ENCODE assay signal across 8 cellular contexts in the genomic region with DNA sequence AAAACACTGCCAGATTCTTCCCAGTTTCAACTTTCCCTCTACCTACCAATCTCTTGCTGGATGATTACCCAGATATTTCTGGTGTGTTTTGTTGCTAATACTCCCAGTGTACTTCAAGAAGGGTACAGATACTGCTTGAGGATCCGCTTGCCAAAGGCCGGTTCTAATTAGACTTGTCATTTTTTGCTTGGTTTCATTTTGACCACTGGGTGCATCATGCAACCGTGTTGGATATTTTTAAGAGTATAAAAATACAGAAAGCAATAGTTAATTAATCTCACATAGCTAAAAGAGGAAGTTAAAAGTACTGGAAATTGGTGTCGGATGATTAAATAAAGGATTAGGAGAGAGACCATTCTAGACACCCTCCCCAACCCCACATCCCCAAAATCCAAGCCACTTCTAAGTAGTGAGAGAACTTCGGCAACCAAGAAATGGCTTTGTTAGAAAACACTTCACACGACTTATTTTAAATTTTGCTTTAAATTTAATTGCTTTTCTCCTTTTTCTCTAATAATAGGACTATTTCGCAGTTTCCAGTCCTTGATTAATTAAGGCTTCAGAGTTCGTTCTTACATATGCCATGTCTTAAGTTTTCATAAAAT. TPM values are rescaled to one million over a fixed set of nuclear protein-coding genes. Genes with fewer than 3 reads are reported as not detected.
A peak's percentile ranks its signal among the peaks of the same experiment; 100 is the strongest.
DNase-seq lines count a peak whose midpoint lies in the region; ATAC-seq and TF ChIP-seq lines count a peak whose summit lies in the region.

No MANE protein-coding gene starts in this region.

- peak overlapping the region; percentile 92 for H3K4me3 ChIP-seq in CD8-positive, alpha-beta memory T cell (ENCODE audit: low read length)
- H3K4me3 ChIP-seq in HFF-Myc (replicated peaks; ENCODE audit: low read depth, low read length), result peak overlapping the region; percentile 67
- peak overlapping the region; percentile 52; the same call in 1 of the 2 replicates for H3K4me3 ChIP-seq in iPS DF 6.9 (ENCODE audit: low read length)
- peak overlapping the region; percentile 74 to 87 (median 80) for H3K4me3 ChIP-seq in stomach

- TF ChIP-seq POLR2A in stomach (IDR thresholded peaks at IDR 0.05), result no peak

- intact Hi-C loops in activated B cell treated with CpG ODN at 0.5 μM for 24 hours (cut with micrococcal nuclease), result loop anchor here (1.0 to 10.0 kb wide), 6 partner anchors 7 to 1087 kb away; partner anchors contain the start of genes BTF3L4, FAF1, NRDC and TXNDC12
- intact Hi-C loops in stomach (cut with DNase I; ENCODE audit: low total_unique reads), result no loop called here

- H3K36me3 Mint-ChIP-seq in CD8-positive, alpha-beta memory T cell, result peaks cover 0 to 12% (median 0%) of the 10 kb centered on the region in 3 donors
- peaks cover 10% of the 10 kb centered on the region for H3K36me3 Mint-ChIP-seq in activated B cell treated with CpG ODN at 0.5 μM for 24 hours (ENCODE audit: low read depth)

- in situ Hi-C loops in G401 (cut with HindIII; ENCODE audit: low sequenced_read_pairs), result no loop called here

- WGBS in iPS DF 6.9 (ENCODE audit: insufficient coverage, insufficient read length), result no CpG with 5 or more reads among the region's 8 CpGs
- 37 to 52% (median 47%) methylated on average over 8 of the region's 8 CpGs for WGBS in stomach, 5 donors

- H3K4me1 ChIP-seq in CD8-positive, alpha-beta memory T cell (ENCODE audit: insufficient read depth, low read length), result peaks cover 17% of the 10 kb centered on the region
- no peaks in the 10 kb centered on the region for H3K4me1 ChIP-seq in iPS DF 6.9 (ENCODE audit: control insufficient read depth, insufficient read depth, low read length)
- H3K4me1 ChIP-seq in stomach, result peaks cover 11 to 36% (median 23%) of the 10 kb centered on the region in 4 donors

- H3K27ac ChIP-seq in CD8-positive, alpha-beta memory T cell (ENCODE audit: low read depth, low read length), result peak overlapping the region; percentile 90
- H3K27ac ChIP-seq in iPS DF 6.9 (ENCODE audit: low read length), result no peak overlapping the region
- H3K27ac ChIP-seq in stomach, result peak overlapping the region; percentile 93 to 99 (median 98)

- no peak for TF ChIP-seq EP300 in stomach (IDR thresholded peaks at IDR 0.05)

- H3K36me3 ChIP-seq in CD8-positive, alpha-beta memory T cell (ENCODE audit: insufficient read depth, low read length), result no peaks in the 10 kb centered on the region
- H3K36me3 ChIP-seq in iPS DF 6.9 (ENCODE audit: control insufficient read depth, insufficient read depth, low read length), result no peaks in the 10 kb centered on the region
- no peaks in the 10 kb centered on the region for H3K36me3 ChIP-seq in stomach

- no peaks in the 10 kb centered on the region for H3K27me3 Mint-ChIP-seq in CD8-positive, alpha-beta memory T cell
- no peaks in the 10 kb centered on the region for H3K27me3 Mint-ChIP-seq in activated B cell treated with CpG ODN at 0.5 μM for 24 hours

- peak overlapping the region; percentile 84 to 98 (median 91) for H3K27ac Mint-ChIP-seq in CD8-positive, alpha-beta memory T cell
- peak overlapping the region; percentile 87 for H3K27ac Mint-ChIP-seq in activated B cell treated with CpG ODN at 0.5 μM for 24 hours

- TF ChIP-seq CTCF in HFF-Myc (IDR thresholded peaks at IDR 0.05; ENCODE audit: low read depth, low read length, missing control alignments) (no peak), activated B cell treated with CpG ODN at 0.5 μM for 24 hours (IDR thresholded peaks at IDR 0.05) (no peak), stomach (IDR thresholded peaks at IDR 0.05) (no peak)

- CTCF ChIA-PET in CD8-positive, alpha-beta memory T cell (lab: Charles Lee), result interaction anchor here (1.5 to 2.6 kb wide), 3 partner anchors 9 to 29 kb away, joined by 4 to 21 read pairs (median 6); no protein-coding TSS in a partner anchor
- CTCF ChIA-PET in activated B cell treated with CpG ODN at 0.5 μM for 24 hours (lab: Charles Lee), result interaction anchor here (1.6 to 3.6 kb wide), 2 partner anchors 10 to 38 kb away, joined by 5 to 15 read pairs; no protein-coding TSS in a partner anchor

- H3K4me1 Mint-ChIP-seq in CD8-positive, alpha-beta memory T cell, result peaks cover 24 to 29% (median 29%) of the 10 kb centered on the region in 3 donors
- H3K4me1 Mint-ChIP-seq in activated B cell treated with CpG ODN at 0.5 μM for 24 hours, result peaks cover 18% of the 10 kb centered on the region

- no peak for ATAC-seq in activated B cell treated with CpG ODN at 0.5 μM for 24 hours (ENCODE audit: low read depth)

- no peaks in the 10 kb centered on the region for H3K9me3 ChIP-seq in CD8-positive, alpha-beta memory T cell (ENCODE audit: low read length)
- H3K9me3 ChIP-seq in iPS DF 6.9 (ENCODE audit: control insufficient read depth, insufficient read depth, low read length) (no peaks in the 10 kb centered on the region), stomach (no peaks in the 10 kb centered on the region)

- H3K4me3 Mint-ChIP-seq in CD8-positive, alpha-beta memory T cell, result peak overlapping the region; percentile 91 to 99 (median 98)
- peak overlapping the region; percentile 98 for H3K4me3 Mint-ChIP-seq in activated B cell treated with CpG ODN at 0.5 μM for 24 hours

- no peak for DNase-seq in CD8-positive, alpha-beta memory T cell
- DNase-seq in HFF-Myc (ENCODE audit: extremely low read depth, low read depth), result no peak
- DNase-seq in activated B cell treated with CpG ODN at 0.5 μM for 24 hours, result no peak
- no peak for DNase-seq in iPS DF 6.9 (ENCODE audit: low read depth, low spot score)
- no peak for DNase-seq in stomach
- no peak for DNase-seq in SW 1271 (lab: John Stamatoyannopoulos, UW)
- DNase-seq in G401 (ENCODE audit: low spot score), result no peak
- no peak for DNase-seq in NCI-H1436 (lab: John Stamatoyannopoulos, UW)

- H3K27me3 ChIP-seq in CD8-positive, alpha-beta memory T cell (ENCODE audit: insufficient read depth, low read length, poor library complexity, severe bottlenecking), result no peaks in the 10 kb centered on the region
- peaks cover 32% of the 10 kb centered on the region for H3K27me3 ChIP-seq in iPS DF 6.9 (ENCODE audit: control insufficient read depth, insufficient read depth, low read length)
- no peaks in the 10 kb centered on the region for H3K27me3 ChIP-seq in stomach

- H3K9me3 Mint-ChIP-seq in CD8-positive, alpha-beta memory T cell, result no peaks in the 10 kb centered on the region
- no peaks in the 10 kb centered on the region for H3K9me3 Mint-ChIP-seq in activated B cell treated with CpG ODN at 0.5 μM for 24 hours

- POLR2A ChIA-PET in CD8-positive, alpha-beta memory T cell (lab: Charles Lee), result interaction anchor here (1.4 to 4.6 kb wide), 3 partner anchors 7 to 38 kb away, joined by 4 to 43 read pairs (median 24); partner anchors contain the start of gene FAF1
- POLR2A ChIA-PET in activated B cell treated with CpG ODN at 0.5 μM for 24 hours (lab: Charles Lee), result interaction anchor here (2.1 to 3.8 kb wide), 2 partner anchors 7 to 10 kb away, joined by 35 to 48 read pairs; partner anchors contain the start of gene FAF1

RNA-seq across cellular contexts. Expression of gene CDKN2C, which starts 2.5 kb away (rescaled TPM):
- 1 to 10 TPM; 6.5 to 6.6 TPM for total RNA-seq in CD8-positive, alpha-beta memory T cell
- polyA plus RNA-seq in CD8-positive, alpha-beta memory T cell, result 9.9 TPM
- total RNA-seq in activated B cell treated with CpG ODN at 0.5 μM for 24 hours (2.8 and 3.3 TPM in 2 replicates), stomach (10 to 100 TPM in 2 of 5 donors, 1 to 10 TPM in 3; 3.5 to 11.7 (median 9.4) TPM)
- polyA plus RNA-seq in stomach, result 10 to 100 TPM in 2 of 3 donors, 1 to 10 TPM in 1; 9.7 to 14.1 (median 12.5) TPM
- 98.3 and 104 TPM in 2 replicates for total RNA-seq in G401 (2014; rRNA removed; shearing (Covaris generic))

RNA-seq across cellular contexts. Expression of gene FAF1, which starts 7.5 kb away (rescaled TPM):
- total RNA-seq in CD8-positive, alpha-beta memory T cell, result 10 to 100 TPM; 78.2 to 87.1 TPM
- polyA plus RNA-seq in CD8-positive, alpha-beta memory T cell, result 66.4 TPM
- 57.2 and 61.7 TPM in 2 replicates for total RNA-seq in activated B cell treated with CpG ODN at 0.5 μM for 24 hours
- total RNA-seq in stomach, result 100 to 1,000 TPM in 1 of 5 donors, 10 to 100 TPM in 4; 22.5 to 144 (median 61.0) TPM
- polyA plus RNA-seq in stomach, result 10 to 100 TPM; 20.1 to 27.8 (median 23.2) TPM
- 38.0 and 114 TPM in 2 replicates for total RNA-seq in G401 (2014; rRNA removed; shearing (Covaris generic))
